In the genomic region with DNA sequence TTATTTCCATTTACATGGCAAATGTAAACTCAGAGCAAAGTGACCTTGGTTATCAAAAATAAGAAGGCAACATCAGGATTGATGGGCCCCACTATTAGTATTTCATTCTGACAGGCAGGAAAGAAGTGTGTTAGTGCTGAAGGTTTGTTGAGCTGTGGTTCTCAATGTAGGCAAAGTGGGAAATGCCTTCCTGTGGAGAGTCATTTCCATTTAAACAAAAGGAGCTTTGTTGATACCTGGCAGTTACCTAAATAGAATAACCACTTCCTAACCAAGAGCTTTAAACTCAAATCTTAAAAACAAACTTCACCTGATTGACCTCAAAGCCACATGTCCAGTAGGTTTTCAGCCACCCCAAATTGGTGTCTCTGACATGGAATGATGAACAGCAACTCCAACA, we compare ENCODE assay signal across 20 cellular contexts.
DNase-seq lines count a peak whose midpoint lies in the region; ATAC-seq and TF ChIP-seq lines count a peak whose summit lies in the region.
"Had no signal": no experiment of that assay in that cellular context is flagged by ENCODE, and none has a peak within 500 bp of the region (broad histone marks: within the 10 kb centered on the region; RNA-seq: fewer than 3 reads in every experiment).

No MANE protein-coding gene starts in this region.

- H3K4me2 ChIP-seq in neuronal stem cell (ENCODE audit: insufficient read depth, low read length, poor library complexity, severe bottlenecking) = no peak overlapping the region

- H2BK12ac ChIP-seq in neuronal stem cell (ENCODE audit: low read length) = no peak overlapping the region

- no peak overlapping the region for H3K27ac Mint-ChIP-seq in Calu3 (ENCODE audit: unreplicated experiment)
- H3K27ac Mint-ChIP-seq: CD8-positive, alpha-beta memory T cell had no signal

- H4K8ac ChIP-seq in neuronal stem cell (ENCODE audit: low read depth, low read length) = no peak overlapping the region

- H3K27me3 Mint-ChIP-seq in Calu3 (ENCODE audit: unreplicated experiment) = no peaks in the 10 kb centered on the region
- H3K27me3 Mint-ChIP-seq: CD8-positive, alpha-beta memory T cell had no signal

- H2BK5ac ChIP-seq in neuronal stem cell (ENCODE audit: low read length) = no peak overlapping the region

- no peaks in the 10 kb centered on the region for H3K36me3 Mint-ChIP-seq in Calu3 (ENCODE audit: insufficient read depth, unreplicated experiment)

- H3K27ac ChIP-seq in neuronal stem cell (replicated peaks; ENCODE audit: low read length) = no peak overlapping the region

- no peak for ATAC-seq in left lobe of liver
- ATAC-seq: HepG2, K562 had no signal

- BruUV-seq in Calu3 (replicated peaks; lab: Mats Ljungman, UMichigan) = no TSS peak

- no peak overlapping the region for H3K4ac ChIP-seq in neuronal stem cell (ENCODE audit: low read length)

- H2BK15ac ChIP-seq in neuronal stem cell (ENCODE audit: low read length) = no peak overlapping the region

- H3K14ac ChIP-seq in neuronal stem cell (ENCODE audit: low read length) = no peak overlapping the region

- H3K9me3 Mint-ChIP-seq in Calu3 (ENCODE audit: low read depth, unreplicated experiment) = peaks cover under 1% of the 10 kb centered on the region

- H2AK5ac ChIP-seq in neuronal stem cell (ENCODE audit: low read depth, low read length) = no peak overlapping the region

- CTCF ChIA-PET in Calu3 (lab: Charles Lee) = interaction anchor here (0.6 to 1.5 kb wide), 3 partner anchors 10 to 320 kb away, joined by 3 to 12 read pairs (median 3); no protein-coding TSS in a partner anchor

- peaks cover 17% of the 10 kb centered on the region for H3K4me1 Mint-ChIP-seq in Calu3 (ENCODE audit: low read depth, unreplicated experiment)
- H3K4me1 Mint-ChIP-seq: CD8-positive, alpha-beta memory T cell had no signal

- H3K9ac ChIP-seq in neuronal stem cell (ENCODE audit: low read depth, low read length, poor library complexity) = no peak overlapping the region

- H4K91ac ChIP-seq in neuronal stem cell (ENCODE audit: low read depth, low read length, poor library complexity) = no peak overlapping the region

- intact Hi-C loops in Calu3 (cut with micrococcal nuclease; ENCODE audit: unreplicated experiment) = loop anchor here (2.0 to 5.0 kb wide), 4 partner anchors 68 to 424 kb away; no protein-coding TSS in a partner anchor

- no peaks in the 10 kb centered on the region for H3K79me1 ChIP-seq in neuronal stem cell (ENCODE audit: low read depth, low read length)

- H3K9me3 ChIP-seq in neuronal stem cell (replicated peaks in 1 of 2; ENCODE audit: control insufficient read depth in 2 of 2, insufficient read depth in 1 of 2, low read depth in 1 of 2, low read length in 2 of 2) = no peaks in the 10 kb centered on the region

- no peak overlapping the region for H2BK120ac ChIP-seq in neuronal stem cell (ENCODE audit: low read depth, low read length)

- H3K36me3 ChIP-seq in neuronal stem cell (replicated peaks in 1 of 2; ENCODE audit: control insufficient read depth in 2 of 2, insufficient read depth in 2 of 2, low read length in 2 of 2) = no peaks in the 10 kb centered on the region

- H3K27me3 ChIP-seq in neuronal stem cell (ENCODE audit: control insufficient read depth in 3 of 3, insufficient read depth in 3 of 3, low read depth in 1 of 3, low read length in 3 of 3) = no peaks in the 10 kb centered on the region

- H3K4me3 Mint-ChIP-seq in Calu3 (ENCODE audit: low read depth, unreplicated experiment) = no peak overlapping the region
- H3K4me3 Mint-ChIP-seq: CD8-positive, alpha-beta memory T cell had no signal

- no peaks in the 10 kb centered on the region for H3K4me1 ChIP-seq in neuronal stem cell (ENCODE audit: control insufficient read depth in 2 of 2, insufficient read depth in 1 of 2, low read depth in 1 of 2, low read length in 2 of 2)

- no peak overlapping the region for H3K18ac ChIP-seq in neuronal stem cell (ENCODE audit: low read length)

- no peak overlapping the region for H3K23ac ChIP-seq in neuronal stem cell (ENCODE audit: low read depth, low read length, poor library complexity)

- TF ChIP-seq CTCF in Calu3 (IDR thresholded peaks at IDR 0.05; ENCODE audit: unreplicated experiment) = no peak

- no peak overlapping the region for H3K4me3 ChIP-seq in neuronal stem cell (ENCODE audit: low read length in 2 of 2)
- H3K4me3 ChIP-seq: K562 had no signal

- DNase-seq in Calu3 (peak; percentile 37), HT1080 (ENCODE audit: low read depth) (peak; percentile 71), SW480 (ENCODE audit: low spot score) (peak; percentile 60), iPS-NIHi11 (ENCODE audit: low spot score) (peak; percentile 19), NCI-H1092 treated with DMSO at 0.1 percent for 48 hours (lab: John Stamatoyannopoulos, UW) (no peak), neuronal stem cell (ENCODE audit: low spot score) (no peak), left lobe of liver (ENCODE audit: low spot score) (no peak), NCI-H226 (no peak)
- DNase-seq: AML-193; C1 segment of cervical spinal cord; CD8-positive, alpha-beta memory T cell; GF-D8; NCI-H1092; NCI-H1436 treated with DMSO at 0.1 percent for 48 hours; NCI-H1930; NCI-H2227 treated with DMSO at 0.1 percent for 48 hours; NCI-H510A treated with DMSO at 0.1 percent for 48 hours; Right ventricle myocardium superior had no signal

- no peak overlapping the region for H2AFZ ChIP-seq in neuronal stem cell (ENCODE audit: low read length)

Comparison
In these comparisons a context has a peak if more than half of its experiments do, and no peak if none do; other contexts are left out.
1. DNase-seq: peak in Calu3 (single experiment), HT1080 (single experiment), SW480 (single experiment) and iPS-NIHi11 (single experiment); none in NCI-H1092 treated with DMSO at 0.1 percent for 48 hours (single experiment), neuronal stem cell (single experiment), left lobe of liver (single experiment) and NCI-H226 (single experiment).